ENCODE assay signal across 1 cellular context in genomic region chr20:52234302-52235045, GRCh38.
TF ChIP-seq lines count a peak whose summit lies in the region.

No MANE protein-coding gene starts in this region.

TF ChIP-seq in HepG2, 621 proteins besides CTCF, POLR2A, EP300 and RAD21 (continued from another document and continues in another):
- peak; percentile 41 for TF ChIP-seq PAXIP1 (CRISPR knock-in tag; conservative IDR thresholded peaks at IDR 0.05)
- peak; percentile 46; the same call in 1 of the 2 replicates for TF ChIP-seq TCF7 (IDR thresholded peaks at IDR 0.05; ENCODE audit: low read depth)
- TF ChIP-seq ZNF691 (CRISPR knock-in tag; IDR thresholded peaks at IDR 0.05; ENCODE audit: borderline replicate concordance, low read depth) = no peak; the same call in 1 of the 2 replicates
- TF ChIP-seq ZNF256 (CRISPR knock-in tag; conservative IDR thresholded peaks at IDR 0.05) = no peak
- TF ChIP-seq GABPA (IDR thresholded peaks at IDR 0.05; ENCODE audit: low read depth, low read length) = no peak
- TF ChIP-seq GABPA (CRISPR knock-in tag; IDR thresholded peaks at IDR 0.05; ENCODE audit: low read depth) = no peak
- peak; percentile 76 for TF ChIP-seq NCOA2 (CRISPR knock-in tag; IDR thresholded peaks at IDR 0.05)
- TF ChIP-seq NFATC3 (CRISPR knock-in tag; IDR thresholded peaks at IDR 0.05) = no peak
- no peak for TF ChIP-seq ETV6 (CRISPR knock-in tag; conservative IDR thresholded peaks at IDR 0.05)
- peak; percentile 79 for TF ChIP-seq ZBTB21 (CRISPR knock-in tag; IDR thresholded peaks at IDR 0.05)
- TF ChIP-seq NFYB (CRISPR knock-in tag; IDR thresholded peaks at IDR 0.05) = no peak
- TF ChIP-seq TEAD3 (CRISPR knock-in tag; optimal IDR thresholded peaks at IDR 0.05; ENCODE audit: borderline replicate concordance) = peak; percentile 11
- TF ChIP-seq ZNF589 (CRISPR knock-in tag; conservative IDR thresholded peaks at IDR 0.05) = 0 out of 2 replicates have a peak, but pooled peaks have one; percentile 20
- TF ChIP-seq ZNF138 (CRISPR knock-in tag; IDR thresholded peaks at IDR 0.05; ENCODE audit: low read depth) = no peak
- TF ChIP-seq ZNF33A (CRISPR knock-in tag; IDR thresholded peaks at IDR 0.05; ENCODE audit: borderline replicate concordance) = no peak
- TF ChIP-seq ZNF746 (CRISPR knock-in tag; IDR thresholded peaks at IDR 0.05) = no peak
- no peak for TF ChIP-seq ZNF816 (CRISPR knock-in tag; IDR thresholded peaks at IDR 0.05; ENCODE audit: borderline replicate concordance)
- no peak for TF ChIP-seq RELA (CRISPR knock-in tag; IDR thresholded peaks at IDR 0.05)
- no peak for TF ChIP-seq PBX3 (CRISPR knock-in tag; IDR thresholded peaks at IDR 0.05; ENCODE audit: borderline replicate concordance)
- no peak for TF ChIP-seq FIP1L1 (IDR thresholded peaks at IDR 0.05; ENCODE audit: borderline replicate concordance, insufficient read depth, low read depth, low read length)
- peak; percentile 66; the same call in 1 of the 2 replicates for TF ChIP-seq ZGPAT (CRISPR knock-in tag; IDR thresholded peaks at IDR 0.05)
- TF ChIP-seq KLF9 (CRISPR knock-in tag; IDR thresholded peaks at IDR 0.05; ENCODE audit: low read depth) = no peak
- TF ChIP-seq SMC3 (IDR thresholded peaks at IDR 0.05; ENCODE audit: low read length) = 0 out of 2 replicates have a peak, but pooled peaks have one; percentile 2
- TF ChIP-seq DRAP1 (CRISPR knock-in tag; IDR thresholded peaks at IDR 0.05) = no peak
- 0 out of 2 replicates have a peak, but pooled peaks have one; percentile 55 for TF ChIP-seq RCOR2 (CRISPR knock-in tag; IDR thresholded peaks at IDR 0.05)
- peak; percentile 30; the same call in 1 of the 2 replicates for TF ChIP-seq PBX2 (CRISPR knock-in tag; IDR thresholded peaks at IDR 0.05)
- peak; percentile 41; the same call in 1 of the 2 replicates for TF ChIP-seq FOXK1 (CRISPR knock-in tag; IDR thresholded peaks at IDR 0.05; ENCODE audit: borderline replicate concordance, low read depth)
- peak in 1 of 2 experiments; percentile 99; a peak in 2 of 4 replicates for TF ChIP-seq ATF4 (CRISPR knock-in tag; IDR thresholded peaks at IDR 0.05)
- no peak for TF ChIP-seq ZNF253 (CRISPR knock-in tag; IDR thresholded peaks at IDR 0.05; ENCODE audit: borderline replicate concordance)
- TF ChIP-seq SRF (IDR thresholded peaks at IDR 0.05; ENCODE audit: low read depth, low read length) = no peak
- TF ChIP-seq ETV5 (CRISPR knock-in tag; IDR thresholded peaks at IDR 0.05; ENCODE audit: borderline replicate concordance) = peak; percentile 24; the same call in 1 of the 2 replicates
- TF ChIP-seq PRDM15 (CRISPR knock-in tag; IDR thresholded peaks at IDR 0.05) = no peak
- no peak for TF ChIP-seq TFE3 (CRISPR knock-in tag; IDR thresholded peaks at IDR 0.05)
- TF ChIP-seq ZNF232 (CRISPR knock-in tag; IDR thresholded peaks at IDR 0.05; ENCODE audit: borderline replicate concordance) = no peak
- peak; percentile 91; the same call in 1 of the 2 replicates for TF ChIP-seq RXRA (CRISPR knock-in tag; IDR thresholded peaks at IDR 0.05)
- TF ChIP-seq ZNF281 (CRISPR knock-in tag; IDR thresholded peaks at IDR 0.05; ENCODE audit: borderline replicate concordance) = no peak
- no peak for TF ChIP-seq ESRRA (CRISPR knock-in tag; IDR thresholded peaks at IDR 0.05; ENCODE audit: low read depth)
- peak; percentile 57 for TF ChIP-seq ZFX (CRISPR knock-in tag; IDR thresholded peaks at IDR 0.05; ENCODE audit: low read depth)
- no peak for TF ChIP-seq ZNF354B (CRISPR knock-in tag; IDR thresholded peaks at IDR 0.05)
- TF ChIP-seq YEATS4 (CRISPR knock-in tag; IDR thresholded peaks at IDR 0.05; ENCODE audit: borderline replicate concordance) = no peak
- no peak for TF ChIP-seq MED13 (CRISPR knock-in tag; IDR thresholded peaks at IDR 0.05)
- peak; percentile 87 for TF ChIP-seq CEBPB (IDR thresholded peaks at IDR 0.05; ENCODE audit: borderline replicate concordance, low read depth, low read length)
